In genomic region chr10:59558066-59558465, GRCh38 we compare ENCODE assay signal across 27 cellular contexts.
"Had no signal": no experiment of that assay in that cellular context is flagged by ENCODE, and none has a peak within 500 bp of the region (broad histone marks: within the 10 kb centered on the region; RNA-seq: fewer than 3 reads in every experiment).

No MANE protein-coding gene starts in this region.

- DNase-seq: activated CD4-positive, alpha-beta T cell treated with anti-CD3 and anti-CD28 coated beads for 36 hours; activated CD4-positive, CD25-positive, alpha-beta regulatory T cell; activated CD8-positive, alpha-beta memory T cell treated with anti-CD3 and anti-CD28 coated beads, Interleukin-2, amount 10 ng/mL, durations not matched to agents 7 days and 5 days; activated CD8-positive, alpha-beta T cell treated with anti-CD3 and anti-CD28 coated beads, Interleukin-2, amount 10 ng/mL, durations not matched to agents 7 days and 5 days; activated naive CD4-positive, alpha-beta T cell; activated T-cell treated with anti-CD3 and anti-CD28 coated beads for 4 hours; activated T-cell treated with anti-CD3 and anti-CD28 coated beads, Interleukin-2, amount 50 U/mL, for 72 hours; dermis blood vessel endothelial cell; effector CD4-positive, alpha-beta T cell; foreskin keratinocyte; heart right ventricle; kidney glomerular epithelial cell; left ventricle myocardium inferior; mucosa of descending colon; stimulated activated CD4-positive, alpha-beta T cell treated with anti-CD3 and anti-CD28 coated beads, Interleukin-1b, Interleukin-23, amount 100 ng/mL, for 48 hours; stimulated activated CD4-positive, alpha-beta T cell treated with anti-CD3 and anti-CD28 coated beads, Interleukin-4, amount 100 ng/mL, for 4 hours; stimulated activated CD8-positive, alpha-beta memory T cell treated with anti-CD3 and anti-CD28 coated beads, Interleukin-4, amount 100 ng/mL, for 48 hours; stimulated activated naive CD8-positive, alpha-beta T cell treated with anti-CD3 and anti-CD28 coated beads, Interleukin-15, amount 100 ng/mL, for 72 hours; substantia nigra; upper lobe of right lung had no signal

- H3K4me3 ChIP-seq: esophagus muscularis mucosa, heart right ventricle, left ventricle myocardium inferior, lung, mucosa of descending colon, right atrium auricular region, smooth muscle cell, upper lobe of right lung had no signal

- H3K9me3 ChIP-seq: esophagus muscularis mucosa, heart right ventricle, left ventricle myocardium inferior, mucosa of descending colon, right atrium auricular region, upper lobe of right lung had no signal

- H3K4me1 ChIP-seq: foreskin keratinocyte, left ventricle myocardium inferior, right atrium auricular region, upper lobe of right lung had no signal

- H3K27me3 ChIP-seq: esophagus muscularis mucosa, heart right ventricle, right atrium auricular region, upper lobe of right lung had no signal

- ATAC-seq: activated CD4-positive, alpha-beta T cell treated with anti-CD3 and anti-CD28 coated beads for 36 hours; activated CD8-positive, alpha-beta memory T cell treated with anti-CD3 and anti-CD28 coated beads, Interleukin-2, amount 10 ng/mL, durations not matched to agents 7 days and 5 days; activated CD8-positive, alpha-beta T cell treated with anti-CD3 and anti-CD28 coated beads, Interleukin-2, amount 10 ng/mL, durations not matched to agents 7 days and 5 days; activated naive CD4-positive, alpha-beta T cell treated with anti-CD3 and anti-CD28 coated beads, Interleukin-2, amount 50 U/mL, for 72 hours; activated T-cell treated with anti-CD3 and anti-CD28 coated beads, Interleukin-2, amount 50 U/mL, for 72 hours; foreskin keratinocyte; heart right ventricle; mucosa of descending colon; natural killer cell treated with Interleukin-12 subunit alpha and Interleukin-12 subunit beta and Interleukin-15 and Interleukin-18, amount 100 ng/mL, for 72 hours; stimulated activated memory B cell treated with anti-CD40 and anti-IgM and Interleukin-4, amounts not matched to agents 10 μg/mL and 1 μg/mL and 100 μg/mL, for 72 hours; stimulated activated naive CD8-positive, alpha-beta T cell treated with anti-CD3 and anti-CD28 coated beads, Interleukin-15, amount 100 ng/mL, for 72 hours; upper lobe of right lung had no signal

- H3K36me3 ChIP-seq: esophagus muscularis mucosa, heart right ventricle, left ventricle myocardium inferior, right atrium auricular region, upper lobe of right lung had no signal

- H3K4me2 ChIP-seq: smooth muscle cell had no signal

- H3K27ac ChIP-seq: esophagus muscularis mucosa, foreskin keratinocyte, heart right ventricle, left ventricle myocardium inferior, right atrium auricular region, upper lobe of right lung had no signal
